ENCODE assay signal across 31 cellular contexts in genomic region chr6:118952683-118953082, GRCh38.
"Had no signal": no experiment of that assay in that cellular context is flagged by ENCODE, and none has a peak within 500 bp of the region (broad histone marks: within the 10 kb centered on the region; RNA-seq: fewer than 3 reads in every experiment).

No MANE protein-coding gene starts in this region.

- H3K9me3 ChIP-seq: pancreas, prostate gland, thyroid gland, upper lobe of right lung had no signal

- H3K9me3 Mint-ChIP-seq: activated T-cell treated with anti-CD3 and anti-CD28 coated beads, Interleukin-2, amount 50 U/mL, for 72 hours; central memory CD8-positive, alpha-beta T cell had no signal

- ATAC-seq: activated naive CD4-positive, alpha-beta T cell treated with anti-CD3 and anti-CD28 coated beads, Interleukin-2, amount 50 U/mL, for 72 hours; activated T-cell treated with anti-CD3 and anti-CD28 coated beads, Interleukin-2, amount 50 U/mL, for 72 hours; esophagus mucosa; foreskin keratinocyte; heart left ventricle; left colon; naive thymus-derived CD4-positive, alpha-beta T cell; pancreas; stimulated activated naive B cell treated with anti-CD40 and anti-IgM and Interleukin-4, amounts not matched to agents 10 μg/mL and 1 μg/mL and 100 μg/mL, for 72 hours; upper lobe of right lung had no signal

- H3K4me3 ChIP-seq: heart left ventricle, pancreas, prostate gland, smooth muscle cell, stomach, thyroid gland, upper lobe of right lung had no signal

- H3K4me3 Mint-ChIP-seq: activated T-cell treated with anti-CD3 and anti-CD28 coated beads, Interleukin-2, amount 50 U/mL, for 72 hours; central memory CD8-positive, alpha-beta T cell; dendritic cell treated with granulocyte-macrophage colony-stimulating factor and Interleukin-4, amounts not matched to agents 40 ng/mL and 50 ng/mL, for 4 days; endodermal cell; immature natural killer cell; mesothelial cell of epicardium; naive thymus-derived CD4-positive, alpha-beta T cell; neural crest cell; stimulated activated naive B cell treated with anti-CD40 and anti-IgM and Interleukin-4, amounts not matched to agents 10 μg/mL and 1 μg/mL and 100 μg/mL, for 72 hours had no signal

- H3K4me1 ChIP-seq: foreskin keratinocyte, heart left ventricle, pancreas, prostate gland, stomach, thyroid gland, upper lobe of right lung had no signal

- H3K27ac ChIP-seq: foreskin keratinocyte, heart left ventricle, pancreas, prostate gland, stomach, thyroid gland, upper lobe of right lung, VCaP had no signal

- H3K27me3 Mint-ChIP-seq: central memory CD8-positive, alpha-beta T cell; dendritic cell treated with granulocyte-macrophage colony-stimulating factor and Interleukin-4, amounts not matched to agents 40 ng/mL and 50 ng/mL, for 4 days; stimulated activated naive B cell treated with anti-CD40 and anti-IgM and Interleukin-4, amounts not matched to agents 10 μg/mL and 1 μg/mL and 100 μg/mL, for 72 hours had no signal

- H3K36me3 Mint-ChIP-seq: stimulated activated naive B cell treated with anti-CD40 and anti-IgM and Interleukin-4, amounts not matched to agents 10 μg/mL and 1 μg/mL and 100 μg/mL, for 72 hours had no signal

- H3K4me2 ChIP-seq: smooth muscle cell had no signal

- H3K27me3 ChIP-seq: foreskin keratinocyte, heart left ventricle, pancreas, stomach, thyroid gland, upper lobe of right lung had no signal

- H3K4me1 Mint-ChIP-seq: central memory CD8-positive, alpha-beta T cell; endodermal cell; immature natural killer cell; mesothelial cell of epicardium; neural crest cell; stimulated activated naive B cell treated with anti-CD40 and anti-IgM and Interleukin-4, amounts not matched to agents 10 μg/mL and 1 μg/mL and 100 μg/mL, for 72 hours had no signal

- DNase-seq: activated CD4-positive, alpha-beta T cell treated with anti-CD3 and anti-CD28 coated beads for 4 hours; activated CD4-positive, alpha-beta T cell treated with anti-CD3 and anti-CD28 coated beads, Interleukin-2, amount 50 U/mL, for 4 hours; activated naive CD4-positive, alpha-beta T cell; activated T-cell treated with anti-CD3 and anti-CD28 coated beads for 4 hours; activated T-cell treated with anti-CD3 and anti-CD28 coated beads, Interleukin-2, amount 50 U/mL, for 72 hours; endodermal cell; foreskin keratinocyte; heart left ventricle; hypothalamus; immature natural killer cell; kidney; left colon; mammary epithelial cell; naive thymus-derived CD4-positive, alpha-beta T cell; nucleus accumbens; pancreas; retina; stimulated activated CD4-positive, alpha-beta T cell treated with anti-CD3 and anti-CD28 coated beads, Interleukin-1b, Interleukin-23, amount 100 ng/mL, for 48 hours; stimulated activated naive B cell treated with anti-CD40 and anti-IgM and Interleukin-4, amounts not matched to agents 10 μg/mL and 1 μg/mL and 100 μg/mL, for 72 hours; stomach; thyroid gland; upper lobe of right lung had no signal

- H3K27ac Mint-ChIP-seq: activated naive CD4-positive, alpha-beta T cell treated with anti-CD3 and anti-CD28 coated beads, Interleukin-2, amount 50 U/mL, for 72 hours; activated T-cell treated with anti-CD3 and anti-CD28 coated beads, Interleukin-2, amount 50 U/mL, for 72 hours; dendritic cell treated with granulocyte-macrophage colony-stimulating factor and Interleukin-4, amounts not matched to agents 40 ng/mL and 50 ng/mL, for 4 days; endodermal cell; immature natural killer cell; mesothelial cell of epicardium; naive thymus-derived CD4-positive, alpha-beta T cell; stimulated activated naive B cell treated with anti-CD40 and anti-IgM and Interleukin-4, amounts not matched to agents 10 μg/mL and 1 μg/mL and 100 μg/mL, for 72 hours had no signal

- H3K36me3 ChIP-seq: heart left ventricle, pancreas, prostate gland, stomach, thyroid gland, upper lobe of right lung had no signal
